30 cellular contexts compared by ENCODE assay signal in the genomic region with DNA sequence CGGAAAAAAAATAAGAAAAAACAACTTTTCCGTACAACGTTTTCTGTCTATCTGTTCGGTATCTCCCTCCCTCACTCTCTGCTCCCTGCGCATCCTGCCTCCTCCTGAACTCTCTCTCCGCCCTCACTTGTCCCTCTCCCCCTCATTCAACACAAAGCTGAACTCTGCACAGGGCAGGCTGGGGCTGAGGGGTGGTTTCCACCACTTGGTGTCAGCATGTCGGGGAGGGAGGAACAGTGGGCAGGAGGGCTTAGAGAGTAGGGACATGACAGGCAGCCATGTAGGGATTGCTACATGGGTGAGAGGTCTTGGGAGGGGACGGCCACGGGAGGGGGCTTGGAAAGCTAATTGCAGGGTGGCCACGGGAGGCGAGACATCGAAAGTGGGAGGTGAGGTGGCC. TPM values are rescaled to one million over a fixed set of nuclear protein-coding genes. Genes with fewer than 3 reads are reported as not detected.
A peak's percentile ranks its signal among the peaks of the same experiment; 100 is the strongest.
DNase-seq lines count a peak whose midpoint lies in the region; ATAC-seq, FAIRE-seq and TF ChIP-seq lines count a peak whose summit lies in the region.
"Had no signal": no experiment of that assay in that cellular context is flagged by ENCODE, and none has a peak within 500 bp of the region (broad histone marks: within the 10 kb centered on the region; RNA-seq: fewer than 3 reads in every experiment).

No MANE protein-coding gene starts in this region.

- intact Hi-C loops in HepG2 (cut with micrococcal nuclease; ENCODE audit: unreplicated experiment) (no loop called here), right lobe of liver (cut with DNase I) (no loop called here)
- intact Hi-C loops in activated CD4-positive, alpha-beta T cell treated with anti-CD3 and anti-CD28 coated beads for 36 hours (cut with DNase I, micrococcal nuclease), result no loop called here

- in situ Hi-C loops in HepG2 (cut with HindIII; ENCODE audit: extremely low pct_ligation_motif_present, low pct_unique_long_range_greater_than_20kb), result no loop called here

- no peak overlapping the region for H3K4me3 Mint-ChIP-seq in nephron progenitor cell
- H3K4me3 Mint-ChIP-seq in activated CD4-positive, alpha-beta T cell treated with anti-CD3 and anti-CD28 coated beads for 36 hours, result no peak overlapping the region
- H3K4me3 Mint-ChIP-seq: activated naive CD8-positive, alpha-beta T cell treated with anti-CD3 and anti-CD28 coated beads, Interleukin-2, amount 10 ng/mL, durations not matched to agents 7 days and 5 days; T-helper 2 cell treated with Interferon-gamma antibody and Interleukin-4, amounts not matched to agents 5 μg/mL and 100 μg/mL, for 36 hours had no signal

- no peaks in the 10 kb centered on the region for H3K9me3 ChIP-seq in HepG2 (ENCODE audit: low read length)
- no peaks in the 10 kb centered on the region for H3K9me3 ChIP-seq in right lobe of liver
- H3K9me3 ChIP-seq: psoas muscle, tibial nerve had no signal

- POLR2A ChIA-PET in HepG2 (lab: Yijun Ruan, JAX), result no interaction called here
- POLR2A ChIA-PET in activated CD4-positive, alpha-beta T cell treated with anti-CD3 and anti-CD28 coated beads for 36 hours (lab: Charles Lee), result interaction anchor here (0.8 kb wide), 1 partner anchor 27 kb away, joined by 3 read pairs; no protein-coding TSS in a partner anchor

- peaks cover 8 to 37% of the 10 kb centered on the region in 2 experiments; a peak in 3 of 5 replicates for H3K27me3 ChIP-seq in HepG2 (ENCODE audit: control insufficient read depth in 1 of 2, insufficient read depth in 2 of 2, low read length in 2 of 2)
- H3K27me3 ChIP-seq in right lobe of liver, result no peaks in the 10 kb centered on the region

- no peaks in the 10 kb centered on the region for H3K36me3 Mint-ChIP-seq in nephron progenitor cell (ENCODE audit: low read depth)
- H3K36me3 Mint-ChIP-seq in activated CD4-positive, alpha-beta T cell treated with anti-CD3 and anti-CD28 coated beads for 36 hours (ENCODE audit: low read depth), result no peaks in the 10 kb centered on the region
- H3K36me3 Mint-ChIP-seq: activated naive CD8-positive, alpha-beta T cell treated with anti-CD3 and anti-CD28 coated beads, Interleukin-2, amount 10 ng/mL, durations not matched to agents 7 days and 5 days had no signal

- peak; percentile 70 for DNase-seq in HepG2 (ENCODE audit: low spot score)
- DNase-seq in right lobe of liver, result no peak
- peak in 29 of 61 donors; percentile 4 to 73 (median 34) for DNase-seq in caudate nucleus (lab: John Stamatoyannopoulos, UW)
- DNase-seq in nephron progenitor cell, result no peak
- DNase-seq in activated CD4-positive, alpha-beta T cell treated with anti-CD3 and anti-CD28 coated beads for 36 hours, result no peak
- DNase-seq: ACHN; activated CD4-positive, alpha-beta T cell treated with anti-CD3 and anti-CD28 coated beads for 4 hours; activated CD8-positive, alpha-beta memory T cell treated with anti-CD3 and anti-CD28 coated beads for 24 hours; activated gamma-delta T cell; activated naive CD8-positive, alpha-beta T cell treated with anti-CD3 and anti-CD28 coated beads, Interleukin-2, amount 10 ng/mL, durations not matched to agents 7 days and 5 days; activated T-cell treated with anti-CD3 and anti-CD28 coated beads, Interleukin-2, amount 50 U/mL, for 1 hour; NCI-H1417 treated with DMSO at 0.1 percent for 48 hours; NCI-H2107; NCI-H510A treated with DMSO at 0.1 percent for 48 hours; PC-9; psoas muscle; SHP77; stimulated activated CD8-positive, alpha-beta memory T cell treated with anti-CD3 and anti-CD28 coated beads, Interleukin-4, amount 100 ng/mL, for 48 hours had no signal

- H4K20me1 ChIP-seq in HepG2 (ENCODE audit: insufficient read depth, low read length), result no peaks in the 10 kb centered on the region

- H3K4me1 ChIP-seq in HepG2 (ENCODE audit: insufficient read depth, low read length) (peaks cover 11% of the 10 kb centered on the region; the same call in 1 of the 2 replicates), right lobe of liver (no peaks in the 10 kb centered on the region)
- H3K4me1 ChIP-seq: psoas muscle had no signal

- TF ChIP-seq RAD21 in HepG2 (CRISPR knock-in tag; IDR thresholded peaks at IDR 0.05), result no peak

- WGBS in HepG2 (ENCODE audit: low lambda C conversion rate), result 17% methylated on average over 12 of the region's 12 CpGs
- 43% methylated on average over 12 of the region's 12 CpGs for WGBS in right lobe of liver (ENCODE audit: insufficient coverage, low coverage, low lambda C conversion rate, missing lambda C conversion rate)

- ATAC-seq in HepG2, result peak; percentile 85
- ATAC-seq in right lobe of liver, result no peak
- ATAC-seq in GM21528 (IDR thresholded peaks at IDR 0.05; ENCODE audit: low FRiP score, unreplicated experiment), result no peak
- no peak for ATAC-seq in activated CD4-positive, alpha-beta T cell treated with anti-CD3 and anti-CD28 coated beads for 36 hours
- no peak for ATAC-seq in HG02981 (IDR thresholded peaks at IDR 0.05; ENCODE audit: unreplicated experiment)
- ATAC-seq in GM21390 (IDR thresholded peaks at IDR 0.05; ENCODE audit: unreplicated experiment), result no peak

- no peak overlapping the region for H3K4me2 ChIP-seq in HepG2 (ENCODE audit: low read depth, low read length)
- H3K4me2 ChIP-seq: PC-9 had no signal

- H3K27me3 Mint-ChIP-seq in nephron progenitor cell (ENCODE audit: low read depth, poor library complexity), result peaks cover 23% of the 10 kb centered on the region
- H3K27me3 Mint-ChIP-seq in activated CD4-positive, alpha-beta T cell treated with anti-CD3 and anti-CD28 coated beads for 36 hours, result no peaks in the 10 kb centered on the region

- H2AFZ ChIP-seq in HepG2 (ENCODE audit: low read length), result no peak overlapping the region
- H2AFZ ChIP-seq: PC-9 had no signal

- H3K79me2 ChIP-seq in HepG2 (ENCODE audit: insufficient read depth, low read length), result no peaks in the 10 kb centered on the region

- TF ChIP-seq CTCF in HepG2 (CRISPR knock-in tag; IDR thresholded peaks at IDR 0.05) (peak; percentile 67), right lobe of liver (IDR thresholded peaks at IDR 0.05) (no peak), nephron progenitor cell (IDR thresholded peaks at IDR 0.05) (no peak)

- H3K27ac ChIP-seq in HepG2 (ENCODE audit: extremely low read length, insufficient read depth, low read length), result no peak overlapping the region
- no peak overlapping the region for H3K27ac ChIP-seq in right lobe of liver
- peak overlapping the region; percentile 59 for H3K27ac ChIP-seq in caudate nucleus (ENCODE audit: low read depth, low read length)
- H3K27ac ChIP-seq: PC-9, psoas muscle had no signal

- CTCF ChIA-PET in HepG2 (lab: Yijun Ruan, JAX; ENCODE audit: low intra/inter-chr PET ratio, low total read pairs), result no interaction called here
- CTCF ChIA-PET in activated CD4-positive, alpha-beta T cell treated with anti-CD3 and anti-CD28 coated beads for 36 hours (lab: Charles Lee), result interaction anchor here (0.5 kb wide), 1 partner anchor 20 kb away, joined by 3 read pairs; no protein-coding TSS in a partner anchor

- H3K9me3 Mint-ChIP-seq in nephron progenitor cell, result no peaks in the 10 kb centered on the region
- no peaks in the 10 kb centered on the region for H3K9me3 Mint-ChIP-seq in activated CD4-positive, alpha-beta T cell treated with anti-CD3 and anti-CD28 coated beads for 36 hours (ENCODE audit: low read depth)
- H3K9me3 Mint-ChIP-seq: activated naive CD8-positive, alpha-beta T cell treated with anti-CD3 and anti-CD28 coated beads, Interleukin-2, amount 10 ng/mL, durations not matched to agents 7 days and 5 days; T-helper 2 cell treated with Interferon-gamma antibody and Interleukin-4, amounts not matched to agents 5 μg/mL and 100 μg/mL, for 36 hours had no signal

- FAIRE-seq in HepG2 (lab: Jason Lieb, UNC), result peak; percentile 71
- FAIRE-seq: H54, small intestine had no signal

- TF ChIP-seq EP300 in HepG2 (IDR thresholded peaks at IDR 0.05; ENCODE audit: low read depth in 2 of 2, low read length in 2 of 2), result no peak
- no peak for TF ChIP-seq EP300 in HepG2 (CRISPR knock-in tag; IDR thresholded peaks at IDR 0.05; ENCODE audit: borderline replicate concordance)

- H3K9ac ChIP-seq in HepG2 (ENCODE audit: insufficient read depth, low read depth, low read length), result no peak overlapping the region

- H3K4me1 Mint-ChIP-seq in nephron progenitor cell, result peaks cover 27% of the 10 kb centered on the region
- peaks cover 14% of the 10 kb centered on the region for H3K4me1 Mint-ChIP-seq in activated CD4-positive, alpha-beta T cell treated with anti-CD3 and anti-CD28 coated beads for 36 hours

- TF ChIP-seq POLR2A in HepG2 (IDR thresholded peaks at IDR 0.05; ENCODE audit: insufficient read depth in 1 of 2, low read depth in 2 of 2, low read length in 2 of 2), result no peak
- TF ChIP-seq POLR2A in right lobe of liver (IDR thresholded peaks at IDR 0.05), result no peak

- BruUV-seq in HepG2 (replicated peaks; lab: Mats Ljungman, UMichigan), result no TSS peak

- H3K4me3 ChIP-seq in HepG2 (replicated peaks in 1 of 3; ENCODE audit: insufficient read depth in 1 of 3, low read depth in 2 of 3, low read length in 3 of 3) (no peak overlapping the region), right lobe of liver (no peak overlapping the region)
- H3K4me3 ChIP-seq: PC-9 had no signal

- H3K36me3 ChIP-seq in HepG2 (replicated peaks in 1 of 2; ENCODE audit: control insufficient read depth in 1 of 2, insufficient read depth in 2 of 2, low read length in 2 of 2) (no peaks in the 10 kb centered on the region), right lobe of liver (no peaks in the 10 kb centered on the region)
- H3K36me3 ChIP-seq: tibial nerve had no signal

- H3K27ac Mint-ChIP-seq in nephron progenitor cell, result peak overlapping the region; percentile 40
- H3K27ac Mint-ChIP-seq in activated CD4-positive, alpha-beta T cell treated with anti-CD3 and anti-CD28 coated beads for 36 hours, result no peak overlapping the region
- H3K27ac Mint-ChIP-seq: activated naive CD8-positive, alpha-beta T cell treated with anti-CD3 and anti-CD28 coated beads, Interleukin-2, amount 10 ng/mL, durations not matched to agents 7 days and 5 days; T-helper 2 cell treated with Interferon-gamma antibody and Interleukin-4, amounts not matched to agents 5 μg/mL and 100 μg/mL, for 36 hours had no signal

RNA-seq across cellular contexts. Expression of a gene that starts 17.6 kb away (rescaled TPM):
- total RNA-seq in HepG2 (2016; rRNA removed; fragmentation: Illumina TruSeq; extraction: Trizol) (not detected in 2 replicates), right lobe of liver (under 1 TPM in 3 of 6 experiments, not detected in 3; 0.22 to 0.80 (median 0.74) TPM)
- total RNA-seq in HepG2 (2016; cell fraction: cytosol; rRNA removed; fragmentation: Illumina TruSeq; extraction: Trizol; ENCODE audit: low read depth), result not detected in 2 replicates
- total RNA-seq in HepG2 (2016; cell fraction: insoluble cytoplasmic fraction; rRNA removed; fragmentation: Illumina TruSeq; extraction: Trizol), result not detected in 2 replicates
- total RNA-seq in HepG2 (2016; cell fraction: membrane; rRNA removed; fragmentation: Illumina TruSeq; extraction: Trizol), result not detected in 2 replicates
- not detected in 2 replicates for total RNA-seq in HepG2 (2016; cell fraction: nucleus; rRNA removed; fragmentation: Illumina TruSeq; extraction: Trizol)
- polyA plus RNA-seq in HepG2 (2011; rRNA removed), result not detected in 2 replicates
- not detected in 2 replicates for polyA plus RNA-seq in HepG2 (2011; cell fraction: cytosol; rRNA removed)
- not detected in 2 replicates for polyA plus RNA-seq in HepG2 (2011; cell fraction: nucleus; rRNA removed)
- polyA plus RNA-seq in HepG2 (2012), result not detected in 2 replicates
- polyA plus RNA-seq in HepG2 (2016; cell fraction: cytosol; fragmentation: Illumina TruSeq; extraction: Trizol; ENCODE audit: low read depth), result not detected in 2 replicates
- polyA plus RNA-seq in HepG2 (2016; cell fraction: insoluble cytoplasmic fraction; fragmentation: Illumina TruSeq; extraction: Trizol; ENCODE audit: low read depth), result not detected in 2 replicates
- polyA plus RNA-seq in HepG2 (2016; cell fraction: membrane; fragmentation: Illumina TruSeq; extraction: Trizol; ENCODE audit: low read depth), result not detected in 2 replicates
- polyA plus RNA-seq in HepG2 (2016; cell fraction: nucleus; fragmentation: Illumina TruSeq; extraction: Trizol; ENCODE audit: insufficient read depth, low read depth), result not detected in 2 replicates
- polyA minus RNA-seq in HepG2 (2011; rRNA and poly(A)+ RNA removed; ENCODE audit: low replicate concordance), result not detected in 2 replicates
- polyA minus RNA-seq in HepG2 (2011; cell fraction: cytosol; rRNA and poly(A)+ RNA removed), result not detected in 2 replicates
- polyA minus RNA-seq in HepG2 (2011; cell fraction: nucleus; rRNA and poly(A)+ RNA removed), result not detected in 2 replicates
- total RNA-seq in activated CD4-positive, alpha-beta T cell treated with anti-CD3 and anti-CD28 coated beads for 36 hours, result not detected
- total RNA-seq: activated naive CD8-positive, alpha-beta T cell treated with anti-CD3 and anti-CD28 coated beads, Interleukin-2, amount 10 ng/mL, durations not matched to agents 7 days and 5 days; G401; glomerular endothelial cell; kidney epithelial cell; lung microvascular endothelial cell; PC-9; psoas muscle had no signal
- polyA plus RNA-seq: BJ, psoas muscle, small intestine had no signal

RNA-seq across cellular contexts. Expression of a gene that starts 52.9 kb away (rescaled TPM):
- 0.10 and 0.51 TPM in 2 replicates for total RNA-seq in HepG2 (2016; rRNA removed; fragmentation: Illumina TruSeq; extraction: Trizol)
- 0.18 TPM in 1 of 2 replicates, not detected in the other for total RNA-seq in HepG2 (2016; cell fraction: cytosol; rRNA removed; fragmentation: Illumina TruSeq; extraction: Trizol; ENCODE audit: low read depth)
- total RNA-seq in HepG2 (2016; cell fraction: insoluble cytoplasmic fraction; rRNA removed; fragmentation: Illumina TruSeq; extraction: Trizol), result 0.18 and 0.41 TPM in 2 replicates
- total RNA-seq in HepG2 (2016; cell fraction: membrane; rRNA removed; fragmentation: Illumina TruSeq; extraction: Trizol), result 0.12 and 0.24 TPM in 2 replicates
- 0.75 and 0.91 TPM in 2 replicates for total RNA-seq in HepG2 (2016; cell fraction: nucleus; rRNA removed; fragmentation: Illumina TruSeq; extraction: Trizol)
- 1.1 and 1.9 TPM in 2 replicates for polyA plus RNA-seq in HepG2 (2011; rRNA removed)
- polyA plus RNA-seq in HepG2 (2011; cell fraction: cytosol; rRNA removed), result 0.68 and 1.0 TPM in 2 replicates
- 5.3 and 5.4 TPM in 2 replicates for polyA plus RNA-seq in HepG2 (2011; cell fraction: nucleus; rRNA removed)
- 1.0 and 1.1 TPM in 2 replicates for polyA plus RNA-seq in HepG2 (2012)
- polyA plus RNA-seq in HepG2 (2016; cell fraction: cytosol; fragmentation: Illumina TruSeq; extraction: Trizol; ENCODE audit: low read depth), result 0.09 and 0.10 TPM in 2 replicates
- polyA plus RNA-seq in HepG2 (2016; cell fraction: insoluble cytoplasmic fraction; fragmentation: Illumina TruSeq; extraction: Trizol; ENCODE audit: low read depth), result 0.23 and 0.35 TPM in 2 replicates
- 0.21 TPM in 1 of 2 replicates, not detected in the other for polyA plus RNA-seq in HepG2 (2016; cell fraction: membrane; fragmentation: Illumina TruSeq; extraction: Trizol; ENCODE audit: low read depth)
- 1.9 TPM in 2 replicates for polyA plus RNA-seq in HepG2 (2016; cell fraction: nucleus; fragmentation: Illumina TruSeq; extraction: Trizol; ENCODE audit: insufficient read depth, low read depth)
- polyA minus RNA-seq in HepG2 (2011; rRNA and poly(A)+ RNA removed; ENCODE audit: low replicate concordance), result 1.6 TPM in 1 of 2 replicates, not detected in the other
- polyA minus RNA-seq in HepG2 (2011; cell fraction: cytosol; rRNA and poly(A)+ RNA removed), result 0.40 and 0.44 TPM in 2 replicates
- 0.37 and 1.5 TPM in 2 replicates for polyA minus RNA-seq in HepG2 (2011; cell fraction: nucleus; rRNA and poly(A)+ RNA removed)
- total RNA-seq in right lobe of liver, result 1 to 10 TPM in 2 of 6 experiments, under 1 TPM in 2, not detected in 2; 0.11 to 3.9 (median 0.65) TPM
- under 1 TPM in 1 of 2 experiments, not detected in 1; 0.05 TPM for total RNA-seq in activated CD4-positive, alpha-beta T cell treated with anti-CD3 and anti-CD28 coated beads for 36 hours
- total RNA-seq: activated naive CD8-positive, alpha-beta T cell treated with anti-CD3 and anti-CD28 coated beads, Interleukin-2, amount 10 ng/mL, durations not matched to agents 7 days and 5 days; glomerular endothelial cell; kidney epithelial cell; lung microvascular endothelial cell; psoas muscle; tibial nerve had no signal
- polyA plus RNA-seq: BJ, psoas muscle had no signal
